Comparison of ENCODE assay signal across 8 cellular contexts in the genomic region with DNA sequence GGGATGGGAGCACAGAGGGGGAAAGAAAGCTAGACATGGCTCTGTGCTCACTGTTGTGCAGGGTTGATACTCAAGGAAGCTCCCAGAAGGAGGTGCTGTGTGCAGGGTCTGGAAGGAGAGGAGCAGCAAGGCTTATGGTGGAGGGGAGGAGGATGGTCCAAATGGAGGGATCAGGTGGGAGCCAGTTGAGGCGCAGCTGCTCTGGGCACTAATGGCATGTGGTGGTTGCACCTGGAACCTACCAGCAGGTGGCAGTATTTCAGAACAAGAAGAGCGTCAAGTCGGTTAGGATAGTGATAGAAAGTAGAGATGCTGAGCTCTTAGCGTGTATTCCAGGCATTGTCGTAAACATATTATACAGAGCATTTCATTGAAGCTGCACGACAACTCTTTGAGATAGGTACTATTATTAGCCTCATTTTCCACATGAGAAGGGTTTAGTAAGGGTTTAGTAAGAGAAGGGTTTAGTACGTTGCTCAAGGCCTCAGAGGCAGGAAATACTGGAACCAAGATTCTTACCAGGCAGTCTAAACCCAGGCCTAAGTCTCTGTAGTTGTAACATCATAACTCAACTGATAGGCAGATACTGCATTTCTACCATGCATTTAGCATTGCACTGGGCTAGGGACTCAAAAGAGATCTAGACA.
DNase-seq lines count a peak whose midpoint lies in the region; ATAC-seq and TF ChIP-seq lines count a peak whose summit lies in the region.

No MANE protein-coding gene starts in this region.

- H3K4me3 ChIP-seq in lower lobe of right lung, result no peak overlapping the region

- intact Hi-C loops in Right ventricle myocardium inferior (cut with DNase I), result loop anchor here (1.0 to 10.0 kb wide), 4 partner anchors 122 to 651 kb away; no protein-coding TSS in a partner anchor
- intact Hi-C loops in cardiac septum (cut with DNase I), result loop anchor here (2.0 to 10.0 kb wide), 6 partner anchors 71 to 821 kb away; no protein-coding TSS in a partner anchor
- intact Hi-C loops in lower lobe of right lung (cut with DNase I), result no loop called here

- H3K9me3 Mint-ChIP-seq in WTC11, result peaks cover 15% of the 10 kb centered on the region

- H3K27ac ChIP-seq in lower lobe of right lung, result no peak overlapping the region

- no peak overlapping the region for H3K27ac Mint-ChIP-seq in WTC11

- DNase-seq in Right ventricle myocardium inferior (ENCODE audit: missing footprints), result peak; percentile 75
- no peak for DNase-seq in cardiac septum (ENCODE audit: low spot score)
- peak; percentile 75 for DNase-seq in NCI-H2171 treated with DMSO at 0.1 percent for 48 hours (lab: John Stamatoyannopoulos, UW)
- DNase-seq in WTC11 (ENCODE audit: low spot score), result peak; percentile 86
- DNase-seq in dermis blood vessel endothelial cell, result peak; percentile 85
- DNase-seq in lower lobe of right lung, result no peak
- peak; percentile 5 for DNase-seq in stimulated activated CD8-positive, alpha-beta memory T cell treated with anti-CD3 and anti-CD28 coated beads, Interleukin-12 subunit alpha, Interleukin-12 subunit beta, amount 100 ng/mL, for 24 hours (ENCODE audit: extremely low read depth)

- POLR2A ChIA-PET in WTC11 (lab: Charles Lee), result interaction anchor here (0.5 kb wide), 2 partner anchors 44 to 179 kb away, joined by 3 to 7 read pairs; no protein-coding TSS in a partner anchor

- H3K9me3 ChIP-seq in lower lobe of right lung, result no peaks in the 10 kb centered on the region

- TF ChIP-seq CTCF in WTC11 (IDR thresholded peaks at IDR 0.05), result peak; percentile 89
- peak; percentile 85 for TF ChIP-seq CTCF in lower lobe of right lung (IDR thresholded peaks at IDR 0.05)

- H3K36me3 Mint-ChIP-seq in WTC11, result no peaks in the 10 kb centered on the region

- H3K36me3 ChIP-seq in lower lobe of right lung, result no peaks in the 10 kb centered on the region

- no peaks in the 10 kb centered on the region for H3K4me1 ChIP-seq in lower lobe of right lung

- no peak overlapping the region for H3K4me3 Mint-ChIP-seq in WTC11

- peak; percentile 74 for ATAC-seq in Right ventricle myocardium inferior
- ATAC-seq in HG02852 (IDR thresholded peaks at IDR 0.05; ENCODE audit: unreplicated experiment), result peak; percentile 83
- ATAC-seq in WTC11, result peak; percentile 99
- ATAC-seq in lower lobe of right lung, result peak; percentile 65 to 77

- CTCF ChIA-PET in WTC11 (lab: Charles Lee), result interaction anchor here (0.6 to 3.4 kb wide), 62 partner anchors 9 to 823 kb away, joined by 3 to 68 read pairs (median 4); partner anchors contain the start of gene CYP26B1

- no peaks in the 10 kb centered on the region for H3K27me3 Mint-ChIP-seq in WTC11 (ENCODE audit: low read depth)

- no peaks in the 10 kb centered on the region for H3K27me3 ChIP-seq in lower lobe of right lung (ENCODE audit: low read depth)

- H3K4me1 Mint-ChIP-seq in WTC11, result no peaks in the 10 kb centered on the region

TF ChIP-seq in WTC11, 78 proteins besides CTCF, POLR2A, EP300 and RAD21:
- TF ChIP-seq, protein P1, sequence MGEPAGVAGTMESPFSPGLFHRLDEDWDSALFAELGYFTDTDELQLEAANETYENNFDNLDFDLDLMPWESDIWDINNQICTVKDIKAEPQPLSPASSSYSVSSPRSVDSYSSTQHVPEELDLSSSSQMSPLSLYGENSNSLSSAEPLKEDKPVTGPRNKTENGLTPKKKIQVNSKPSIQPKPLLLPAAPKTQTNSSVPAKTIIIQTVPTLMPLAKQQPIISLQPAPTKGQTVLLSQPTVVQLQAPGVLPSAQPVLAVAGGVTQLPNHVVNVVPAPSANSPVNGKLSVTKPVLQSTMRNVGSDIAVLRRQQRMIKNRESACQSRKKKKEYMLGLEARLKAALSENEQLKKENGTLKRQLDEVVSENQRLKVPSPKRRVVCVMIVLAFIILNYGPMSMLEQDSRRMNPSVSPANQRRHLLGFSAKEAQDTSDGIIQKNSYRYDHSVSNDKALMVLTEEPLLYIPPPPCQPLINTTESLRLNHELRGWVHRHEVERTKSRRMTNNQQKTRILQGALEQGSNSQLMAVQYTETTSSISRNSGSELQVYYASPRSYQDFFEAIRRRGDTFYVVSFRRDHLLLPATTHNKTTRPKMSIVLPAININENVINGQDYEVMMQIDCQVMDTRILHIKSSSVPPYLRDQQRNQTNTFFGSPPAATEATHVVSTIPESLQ (CRISPR knock-in tag; IDR thresholded peaks at IDR 0.05), result no peak
- TF ChIP-seq, protein P2, sequence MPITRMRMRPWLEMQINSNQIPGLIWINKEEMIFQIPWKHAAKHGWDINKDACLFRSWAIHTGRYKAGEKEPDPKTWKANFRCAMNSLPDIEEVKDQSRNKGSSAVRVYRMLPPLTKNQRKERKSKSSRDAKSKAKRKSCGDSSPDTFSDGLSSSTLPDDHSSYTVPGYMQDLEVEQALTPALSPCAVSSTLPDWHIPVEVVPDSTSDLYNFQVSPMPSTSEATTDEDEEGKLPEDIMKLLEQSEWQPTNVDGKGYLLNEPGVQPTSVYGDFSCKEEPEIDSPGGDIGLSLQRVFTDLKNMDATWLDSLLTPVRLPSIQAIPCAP (CRISPR knock-in tag; IDR thresholded peaks at IDR 0.05), result no peak
- TF ChIP-seq HMGXB4 (CRISPR knock-in tag; IDR thresholded peaks at IDR 0.05) (no peak), CBFB (CRISPR knock-in tag; IDR thresholded peaks at IDR 0.05; ENCODE audit: low read depth) (no peak), ZNF263 (CRISPR knock-in tag; IDR thresholded peaks at IDR 0.05; ENCODE audit: low read depth) (peak; percentile 21; the same call in 1 of the 2 replicates), PRRX2 (CRISPR knock-in tag; IDR thresholded peaks at IDR 0.05) (no peak), FOXP4 (CRISPR knock-in tag; IDR thresholded peaks at IDR 0.05) (no peak), NR3C1 (CRISPR knock-in tag; conservative IDR thresholded peaks at IDR 0.05; ENCODE audit: low read depth) (no peak), MAX (CRISPR knock-in tag; IDR thresholded peaks at IDR 0.05) (peak; percentile 62; the same call in 1 of the 2 replicates), CREB1 (CRISPR knock-in tag; IDR thresholded peaks at IDR 0.05) (no peak), RORB (CRISPR knock-in tag; IDR thresholded peaks at IDR 0.05) (no peak)
- TF ChIP-seq, protein P3, sequence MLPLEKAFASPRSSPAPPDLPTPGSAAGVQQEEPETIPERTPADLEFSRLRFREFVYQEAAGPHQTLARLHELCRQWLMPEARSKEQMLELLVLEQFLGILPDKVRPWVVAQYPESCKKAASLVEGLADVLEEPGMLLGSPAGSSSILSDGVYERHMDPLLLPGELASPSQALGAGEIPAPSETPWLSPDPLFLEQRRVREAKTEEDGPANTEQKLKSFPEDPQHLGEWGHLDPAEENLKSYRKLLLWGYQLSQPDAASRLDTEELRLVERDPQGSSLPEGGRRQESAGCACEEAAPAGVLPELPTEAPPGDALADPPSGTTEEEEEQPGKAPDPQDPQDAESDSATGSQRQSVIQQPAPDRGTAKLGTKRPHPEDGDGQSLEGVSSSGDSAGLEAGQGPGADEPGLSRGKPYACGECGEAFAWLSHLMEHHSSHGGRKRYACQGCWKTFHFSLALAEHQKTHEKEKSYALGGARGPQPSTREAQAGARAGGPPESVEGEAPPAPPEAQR (CRISPR knock-in tag; IDR thresholded peaks at IDR 0.05), result no peak
- TF ChIP-seq, protein P4, sequence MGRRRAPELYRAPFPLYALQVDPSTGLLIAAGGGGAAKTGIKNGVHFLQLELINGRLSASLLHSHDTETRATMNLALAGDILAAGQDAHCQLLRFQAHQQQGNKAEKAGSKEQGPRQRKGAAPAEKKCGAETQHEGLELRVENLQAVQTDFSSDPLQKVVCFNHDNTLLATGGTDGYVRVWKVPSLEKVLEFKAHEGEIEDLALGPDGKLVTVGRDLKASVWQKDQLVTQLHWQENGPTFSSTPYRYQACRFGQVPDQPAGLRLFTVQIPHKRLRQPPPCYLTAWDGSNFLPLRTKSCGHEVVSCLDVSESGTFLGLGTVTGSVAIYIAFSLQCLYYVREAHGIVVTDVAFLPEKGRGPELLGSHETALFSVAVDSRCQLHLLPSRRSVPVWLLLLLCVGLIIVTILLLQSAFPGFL (CRISPR knock-in tag; IDR thresholded peaks at IDR 0.05; ENCODE audit: borderline replicate concordance), result no peak

Comparison
In these comparisons a context has a peak if more than half of its experiments do, and no peak if none do; other contexts are left out.
1. DNase-seq: peak in Right ventricle myocardium inferior (single experiment), NCI-H2171 treated with DMSO at 0.1 percent for 48 hours (single experiment), WTC11 (single experiment), dermis blood vessel endothelial cell (single experiment) and stimulated activated CD8-positive, alpha-beta memory T cell treated with anti-CD3 and anti-CD28 coated beads, Interleukin-12 subunit alpha, Interleukin-12 subunit beta, amount 100 ng/mL, for 24 hours (single experiment); none in cardiac septum (single experiment) and lower lobe of right lung (single experiment).
2. Peak in every context shown above with its lines, with median percentiles within 50 percentile points of each other: ATAC-seq.